Comparison of ENCODE assay signal across 2 cellular contexts in the genomic region with DNA sequence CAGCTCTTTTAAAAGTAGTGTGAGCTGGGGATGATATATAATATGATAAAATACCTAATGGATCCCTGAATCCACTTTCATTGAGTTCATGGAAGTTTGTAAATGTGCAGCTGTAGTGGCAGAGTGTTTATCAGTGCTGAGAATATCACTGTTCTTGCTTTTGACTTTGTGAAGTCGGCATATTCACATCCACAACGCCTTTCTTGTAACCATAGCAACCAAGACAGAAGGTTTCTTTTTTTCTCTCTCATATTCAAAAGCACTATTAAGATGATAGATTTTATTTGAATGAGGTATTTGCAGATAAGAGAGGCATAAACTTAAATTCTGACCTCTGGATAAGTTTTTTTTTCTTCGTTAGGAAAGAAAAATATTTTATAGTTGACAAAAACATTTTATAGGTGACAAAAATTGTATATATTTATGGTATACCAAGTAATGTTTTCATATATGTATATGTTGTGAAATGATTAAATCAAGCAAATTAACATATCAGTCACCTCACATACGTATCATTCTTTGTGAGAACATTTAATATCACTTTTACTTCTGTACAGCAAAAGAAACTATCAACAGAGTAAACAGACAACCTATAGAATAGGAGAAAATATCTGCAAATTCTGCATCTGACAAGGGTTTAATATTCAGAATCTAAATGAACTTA.
TF ChIP-seq lines count a peak whose summit lies in the region.

No MANE protein-coding gene starts in this region.

TF ChIP-seq in HepG2, 621 proteins besides CTCF, POLR2A, EP300 and RAD21:
- TF ChIP-seq ATAD3A (CRISPR knock-in tag; IDR thresholded peaks at IDR 0.05): no peak
- TF ChIP-seq RFX1 (IDR thresholded peaks at IDR 0.05): peak; percentile 51; the same call in 1 of the 2 replicates
- TF ChIP-seq HMGA1 (CRISPR knock-in tag; conservative IDR thresholded peaks at IDR 0.05): no peak
- TF ChIP-seq MAZ (IDR thresholded peaks at IDR 0.05; ENCODE audit: borderline replicate concordance, low read depth, low read length): no peak
- TF ChIP-seq MAZ (CRISPR knock-in tag; IDR thresholded peaks at IDR 0.05; ENCODE audit: low read depth): no peak
- no peak for TF ChIP-seq SAFB2 (CRISPR knock-in tag; IDR thresholded peaks at IDR 0.05; ENCODE audit: borderline replicate concordance, low read depth)
- TF ChIP-seq ZNF781 (CRISPR knock-in tag; IDR thresholded peaks at IDR 0.05; ENCODE audit: borderline replicate concordance, not compliant biosample characterization): no peak
- TF ChIP-seq PAX8 (CRISPR knock-in tag; IDR thresholded peaks at IDR 0.05; ENCODE audit: borderline replicate concordance): no peak
- no peak for TF ChIP-seq FOXO1 (CRISPR knock-in tag; IDR thresholded peaks at IDR 0.05)

TF ChIP-seq in neural cell, 6 proteins besides CTCF, POLR2A, EP300 and RAD21:
- TF ChIP-seq SMC3 (conservative IDR thresholded peaks at IDR 0.05; ENCODE audit: poor library complexity) (no peak), TAF1 (IDR thresholded peaks at IDR 0.05; ENCODE audit: low read depth) (no peak), EZH2 (IDR thresholded peaks at IDR 0.05; ENCODE audit: borderline replicate concordance, insufficient read depth, low read length, poor library complexity, severe bottlenecking) (no peak), POLR2AphosphoS5 (IDR thresholded peaks at IDR 0.05) (no peak), MXI1 (conservative IDR thresholded peaks at IDR 0.05; ENCODE audit: poor library complexity, severe bottlenecking) (no peak)
- TF ChIP-seq, protein P1, sequence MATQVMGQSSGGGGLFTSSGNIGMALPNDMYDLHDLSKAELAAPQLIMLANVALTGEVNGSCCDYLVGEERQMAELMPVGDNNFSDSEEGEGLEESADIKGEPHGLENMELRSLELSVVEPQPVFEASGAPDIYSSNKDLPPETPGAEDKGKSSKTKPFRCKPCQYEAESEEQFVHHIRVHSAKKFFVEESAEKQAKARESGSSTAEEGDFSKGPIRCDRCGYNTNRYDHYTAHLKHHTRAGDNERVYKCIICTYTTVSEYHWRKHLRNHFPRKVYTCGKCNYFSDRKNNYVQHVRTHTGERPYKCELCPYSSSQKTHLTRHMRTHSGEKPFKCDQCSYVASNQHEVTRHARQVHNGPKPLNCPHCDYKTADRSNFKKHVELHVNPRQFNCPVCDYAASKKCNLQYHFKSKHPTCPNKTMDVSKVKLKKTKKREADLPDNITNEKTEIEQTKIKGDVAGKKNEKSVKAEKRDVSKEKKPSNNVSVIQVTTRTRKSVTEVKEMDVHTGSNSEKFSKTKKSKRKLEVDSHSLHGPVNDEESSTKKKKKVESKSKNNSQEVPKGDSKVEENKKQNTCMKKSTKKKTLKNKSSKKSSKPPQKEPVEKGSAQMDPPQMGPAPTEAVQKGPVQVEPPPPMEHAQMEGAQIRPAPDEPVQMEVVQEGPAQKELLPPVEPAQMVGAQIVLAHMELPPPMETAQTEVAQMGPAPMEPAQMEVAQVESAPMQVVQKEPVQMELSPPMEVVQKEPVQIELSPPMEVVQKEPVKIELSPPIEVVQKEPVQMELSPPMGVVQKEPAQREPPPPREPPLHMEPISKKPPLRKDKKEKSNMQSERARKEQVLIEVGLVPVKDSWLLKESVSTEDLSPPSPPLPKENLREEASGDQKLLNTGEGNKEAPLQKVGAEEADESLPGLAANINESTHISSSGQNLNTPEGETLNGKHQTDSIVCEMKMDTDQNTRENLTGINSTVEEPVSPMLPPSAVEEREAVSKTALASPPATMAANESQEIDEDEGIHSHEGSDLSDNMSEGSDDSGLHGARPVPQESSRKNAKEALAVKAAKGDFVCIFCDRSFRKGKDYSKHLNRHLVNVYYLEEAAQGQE (IDR thresholded peaks at IDR 0.05; ENCODE audit: borderline replicate concordance): no peak
